24 cellular contexts compared by ENCODE assay signal in genomic region chr4:23875317-23875716, GRCh38. TPM values are rescaled to one million over a fixed set of nuclear protein-coding genes. Genes with fewer than 3 reads are reported as not detected.
"Had no signal": no experiment of that assay in that cellular context is flagged by ENCODE, and none has a peak within 500 bp of the region (broad histone marks: within the 10 kb centered on the region; RNA-seq: fewer than 3 reads in every experiment).

No MANE protein-coding gene starts in this region.

- DNase-seq: activated CD4-positive, alpha-beta T cell treated with anti-CD3 and anti-CD28 coated beads, Interleukin-2, amount 10 ng/mL, durations not matched to agents 24 days and 14 days; activated CD8-positive, alpha-beta memory T cell treated with anti-CD3 and anti-CD28 coated beads, Interleukin-2, amount 10 ng/mL, durations not matched to agents 7 days and 5 days; activated CD8-positive, alpha-beta T cell treated with anti-CD3 and anti-CD28 coated beads for 36 hours; activated effector memory CD4-positive, alpha-beta T cell treated with anti-CD3 and anti-CD28 coated beads, Interleukin-2, amount 50 U/mL, for 16 hours; activated naive CD4-positive, alpha-beta T cell treated with anti-CD3 and anti-CD28 coated beads, Interleukin-2, amount 10 ng/mL, durations not matched to agents 7 days and 5 days; activated T-cell treated with anti-CD3 and anti-CD28 coated beads for 4 hours; amygdala; erythroblast; foreskin keratinocyte; glutamatergic neuron; ovary; stimulated activated CD4-positive, alpha-beta T cell treated with anti-CD3 and anti-CD28 coated beads, Interleukin-4, amount 100 ng/mL, for 24 hours; stimulated activated naive CD4-positive, alpha-beta T cell treated with Interleukin-2 at 50 U/mL for 16 hours; upper lobe of left lung had no signal

- H3K27ac ChIP-seq: foreskin keratinocyte, ovary, thoracic aorta, upper lobe of left lung, VCaP had no signal

- H3K4me3 ChIP-seq: ovary, thoracic aorta, upper lobe of left lung had no signal

- ATAC-seq: activated CD4-positive, CD25-positive, alpha-beta regulatory T cell treated with anti-CD3 and anti-CD28 coated beads, Interleukin-2, amount 50 U/mL, for 24 hours; activated CD8-positive, alpha-beta memory T cell treated with anti-CD3 and anti-CD28 coated beads, Interleukin-2, amount 10 ng/mL, durations not matched to agents 7 days and 5 days; activated CD8-positive, alpha-beta T cell treated with anti-CD3 and anti-CD28 coated beads for 36 hours; foreskin keratinocyte; natural killer cell treated with Interleukin-12 subunit alpha and Interleukin-12 subunit beta and Interleukin-15 and Interleukin-18, amount 100 ng/mL, for 72 hours; sciatic nerve; SK-N-SH treated with all-trans-retinoic acid at 6 μM for 48 hours had no signal

- H3K9me3 ChIP-seq: ovary, thoracic aorta, upper lobe of left lung had no signal

- H3K36me3 ChIP-seq: ovary, thoracic aorta, upper lobe of left lung had no signal

- FAIRE-seq: bronchial epithelial cell, endometrium, islet of Langerhans had no signal

- H3K4me1 ChIP-seq: foreskin keratinocyte, upper lobe of left lung had no signal

- H3K27me3 ChIP-seq: ovary, upper lobe of left lung had no signal

RNA-seq across cellular contexts. Expression of gene PPARGC1A, which starts 14.5 kb away (rescaled TPM):
- total RNA-seq: activated CD4-positive, alpha-beta T cell treated with anti-CD3 and anti-CD28 coated beads, Interleukin-2, amount 10 ng/mL, durations not matched to agents 24 days and 14 days; activated CD8-positive, alpha-beta memory T cell treated with anti-CD3 and anti-CD28 coated beads, Interleukin-2, amount 10 ng/mL, durations not matched to agents 7 days and 5 days; activated CD8-positive, alpha-beta T cell treated with anti-CD3 and anti-CD28 coated beads for 36 hours; foreskin keratinocyte; natural killer cell treated with Interleukin-12 subunit alpha and Interleukin-12 subunit beta and Interleukin-15 and Interleukin-18, amount 100 ng/mL, for 72 hours; pulmonary artery endothelial cell had no signal
- polyA plus RNA-seq: foreskin keratinocyte had no signal
